3 cellular contexts compared by ENCODE assay signal in the genomic region with DNA sequence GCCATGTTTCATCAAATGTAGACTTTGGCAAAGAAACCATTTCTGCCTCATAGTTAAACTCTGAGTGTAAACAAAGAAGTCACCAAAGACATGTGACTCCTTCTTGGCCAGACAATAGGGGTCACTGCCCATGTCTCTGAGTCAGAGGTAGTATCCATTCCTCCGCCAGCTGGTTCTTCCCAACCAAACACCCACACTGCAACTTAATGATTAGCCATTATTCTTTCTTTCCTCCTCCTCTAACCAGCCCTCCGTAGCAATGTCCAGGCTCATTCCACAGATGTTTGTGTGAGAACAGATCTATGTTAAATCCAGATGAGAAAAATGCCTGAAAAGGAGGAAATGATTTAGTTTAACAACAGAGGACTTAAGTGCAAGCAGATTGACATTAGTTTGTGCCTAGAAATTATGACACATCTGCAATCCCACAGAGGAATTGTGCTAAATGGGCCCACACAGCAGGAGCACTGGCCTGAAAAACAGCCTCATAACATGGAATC.
TF ChIP-seq lines count a peak whose summit lies in the region.

No MANE protein-coding gene starts in this region.

TF ChIP-seq in A549, 52 proteins besides CTCF, POLR2A, EP300 and RAD21 (continues in another document):
- TF ChIP-seq, protein P1, sequence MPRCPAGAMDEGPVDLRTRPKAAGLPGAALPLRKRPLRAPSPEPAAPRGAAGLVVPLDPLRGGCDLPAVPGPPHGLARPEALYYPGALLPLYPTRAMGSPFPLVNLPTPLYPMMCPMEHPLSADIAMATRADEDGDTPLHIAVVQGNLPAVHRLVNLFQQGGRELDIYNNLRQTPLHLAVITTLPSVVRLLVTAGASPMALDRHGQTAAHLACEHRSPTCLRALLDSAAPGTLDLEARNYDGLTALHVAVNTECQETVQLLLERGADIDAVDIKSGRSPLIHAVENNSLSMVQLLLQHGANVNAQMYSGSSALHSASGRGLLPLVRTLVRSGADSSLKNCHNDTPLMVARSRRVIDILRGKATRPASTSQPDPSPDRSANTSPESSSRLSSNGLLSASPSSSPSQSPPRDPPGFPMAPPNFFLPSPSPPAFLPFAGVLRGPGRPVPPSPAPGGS (IDR thresholded peaks at IDR 0.05): peak; percentile 72; the same call in 1 of the 3 replicates
- TF ChIP-seq NFE2L2 (conservative IDR thresholded peaks at IDR 0.05; ENCODE audit: low read length) (no peak), CBX2 (IDR thresholded peaks at IDR 0.05; ENCODE audit: borderline replicate concordance, low read depth) (no peak), SMC3 (IDR thresholded peaks at IDR 0.05) (peak; percentile 56; the same call in 2 of the 3 replicates), GATA3 (IDR thresholded peaks at IDR 0.05; ENCODE audit: borderline replicate concordance) (peak; percentile 73), EHF (CRISPR knock-in tag; IDR thresholded peaks at IDR 0.05) (no peak), MAZ (IDR thresholded peaks at IDR 0.05; ENCODE audit: borderline replicate concordance, low read depth, low read length) (no peak), MYC (IDR thresholded peaks at IDR 0.05; ENCODE audit: borderline replicate concordance, low read length) (no peak; the same call in 1 of the 2 replicates), SREBF2 (IDR thresholded peaks at IDR 0.05) (no peak), RNF2 (IDR thresholded peaks at IDR 0.05; ENCODE audit: borderline replicate concordance, low read depth) (no peak), HDAC2 (IDR thresholded peaks at IDR 0.05) (no peak), FOSL2 (IDR thresholded peaks at IDR 0.05) (peak; percentile 72), FOSL2 (CRISPR knock-in tag; IDR thresholded peaks at IDR 0.05) (peak; percentile 91), TP53 (CRISPR knock-in tag; IDR thresholded peaks at IDR 0.05) (no peak), MAFK (IDR thresholded peaks at IDR 0.05; ENCODE audit: partially characterized antibody) (no peak), RCOR1 (IDR thresholded peaks at IDR 0.05; ENCODE audit: low read depth, low read length) (no peak), JUN (IDR thresholded peaks at IDR 0.05) (peak; percentile 83 to 88), ZNF302 (CRISPR knock-in tag; IDR thresholded peaks at IDR 0.05) (no peak), NR3C1 (IDR thresholded peaks at IDR 0.05) (no peak), TFCP2L1 (CRISPR knock-in tag; IDR thresholded peaks at IDR 0.05) (no peak), HOXB5 (CRISPR knock-in tag; IDR thresholded peaks at IDR 0.05) (no peak), BHLHE40 (IDR thresholded peaks at IDR 0.05; ENCODE audit: low read depth, low read length) (no peak), JUNB (IDR thresholded peaks at IDR 0.05) (peak; percentile 94), ZFP36 (IDR thresholded peaks at IDR 0.05; ENCODE audit: borderline replicate concordance, partially characterized antibody) (no peak)
- TF ChIP-seq, protein P2, sequence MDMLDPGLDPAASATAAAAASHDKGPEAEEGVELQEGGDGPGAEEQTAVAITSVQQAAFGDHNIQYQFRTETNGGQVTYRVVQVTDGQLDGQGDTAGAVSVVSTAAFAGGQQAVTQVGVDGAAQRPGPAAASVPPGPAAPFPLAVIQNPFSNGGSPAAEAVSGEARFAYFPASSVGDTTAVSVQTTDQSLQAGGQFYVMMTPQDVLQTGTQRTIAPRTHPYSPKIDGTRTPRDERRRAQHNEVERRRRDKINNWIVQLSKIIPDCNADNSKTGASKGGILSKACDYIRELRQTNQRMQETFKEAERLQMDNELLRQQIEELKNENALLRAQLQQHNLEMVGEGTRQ (IDR thresholded peaks at IDR 0.05): peak; percentile 45; the same call in 1 of the 2 replicates
- TF ChIP-seq, protein P3, sequence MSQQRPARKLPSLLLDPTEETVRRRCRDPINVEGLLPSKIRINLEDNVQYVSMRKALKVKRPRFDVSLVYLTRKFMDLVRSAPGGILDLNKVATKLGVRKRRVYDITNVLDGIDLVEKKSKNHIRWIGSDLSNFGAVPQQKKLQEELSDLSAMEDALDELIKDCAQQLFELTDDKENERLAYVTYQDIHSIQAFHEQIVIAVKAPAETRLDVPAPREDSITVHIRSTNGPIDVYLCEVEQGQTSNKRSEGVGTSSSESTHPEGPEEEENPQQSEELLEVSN (IDR thresholded peaks at IDR 0.05; ENCODE audit: borderline replicate concordance, low read depth): no peak
- TF ChIP-seq, protein P4, sequence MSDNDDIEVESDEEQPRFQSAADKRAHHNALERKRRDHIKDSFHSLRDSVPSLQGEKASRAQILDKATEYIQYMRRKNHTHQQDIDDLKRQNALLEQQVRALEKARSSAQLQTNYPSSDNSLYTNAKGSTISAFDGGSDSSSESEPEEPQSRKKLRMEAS (IDR thresholded peaks at IDR 0.05): peak; percentile 80

TF ChIP-seq in Ishikawa, 13 proteins besides CTCF, POLR2A, EP300 and RAD21 (continued from another document):
- TF ChIP-seq, protein P5, sequence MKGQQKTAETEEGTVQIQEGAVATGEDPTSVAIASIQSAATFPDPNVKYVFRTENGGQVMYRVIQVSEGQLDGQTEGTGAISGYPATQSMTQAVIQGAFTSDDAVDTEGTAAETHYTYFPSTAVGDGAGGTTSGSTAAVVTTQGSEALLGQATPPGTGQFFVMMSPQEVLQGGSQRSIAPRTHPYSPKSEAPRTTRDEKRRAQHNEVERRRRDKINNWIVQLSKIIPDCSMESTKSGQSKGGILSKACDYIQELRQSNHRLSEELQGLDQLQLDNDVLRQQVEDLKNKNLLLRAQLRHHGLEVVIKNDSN (IDR thresholded peaks at IDR 0.05): peak; percentile 71
- peak; percentile 68 for TF ChIP-seq NFIC (IDR thresholded peaks at IDR 0.05)
- peak; percentile 90 for TF ChIP-seq TCF12 (IDR thresholded peaks at IDR 0.05; ENCODE audit: low read depth)
- TF ChIP-seq CREB1 (IDR thresholded peaks at IDR 0.05; ENCODE audit: low read depth): no peak
- peak; percentile 76 for TF ChIP-seq TEAD4 (IDR thresholded peaks at IDR 0.05)
- TF ChIP-seq YY1 (IDR thresholded peaks at IDR 0.05; ENCODE audit: low read depth): no peak
- TF ChIP-seq, protein P6, sequence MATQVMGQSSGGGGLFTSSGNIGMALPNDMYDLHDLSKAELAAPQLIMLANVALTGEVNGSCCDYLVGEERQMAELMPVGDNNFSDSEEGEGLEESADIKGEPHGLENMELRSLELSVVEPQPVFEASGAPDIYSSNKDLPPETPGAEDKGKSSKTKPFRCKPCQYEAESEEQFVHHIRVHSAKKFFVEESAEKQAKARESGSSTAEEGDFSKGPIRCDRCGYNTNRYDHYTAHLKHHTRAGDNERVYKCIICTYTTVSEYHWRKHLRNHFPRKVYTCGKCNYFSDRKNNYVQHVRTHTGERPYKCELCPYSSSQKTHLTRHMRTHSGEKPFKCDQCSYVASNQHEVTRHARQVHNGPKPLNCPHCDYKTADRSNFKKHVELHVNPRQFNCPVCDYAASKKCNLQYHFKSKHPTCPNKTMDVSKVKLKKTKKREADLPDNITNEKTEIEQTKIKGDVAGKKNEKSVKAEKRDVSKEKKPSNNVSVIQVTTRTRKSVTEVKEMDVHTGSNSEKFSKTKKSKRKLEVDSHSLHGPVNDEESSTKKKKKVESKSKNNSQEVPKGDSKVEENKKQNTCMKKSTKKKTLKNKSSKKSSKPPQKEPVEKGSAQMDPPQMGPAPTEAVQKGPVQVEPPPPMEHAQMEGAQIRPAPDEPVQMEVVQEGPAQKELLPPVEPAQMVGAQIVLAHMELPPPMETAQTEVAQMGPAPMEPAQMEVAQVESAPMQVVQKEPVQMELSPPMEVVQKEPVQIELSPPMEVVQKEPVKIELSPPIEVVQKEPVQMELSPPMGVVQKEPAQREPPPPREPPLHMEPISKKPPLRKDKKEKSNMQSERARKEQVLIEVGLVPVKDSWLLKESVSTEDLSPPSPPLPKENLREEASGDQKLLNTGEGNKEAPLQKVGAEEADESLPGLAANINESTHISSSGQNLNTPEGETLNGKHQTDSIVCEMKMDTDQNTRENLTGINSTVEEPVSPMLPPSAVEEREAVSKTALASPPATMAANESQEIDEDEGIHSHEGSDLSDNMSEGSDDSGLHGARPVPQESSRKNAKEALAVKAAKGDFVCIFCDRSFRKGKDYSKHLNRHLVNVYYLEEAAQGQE (IDR thresholded peaks at IDR 0.05; ENCODE audit: low read depth): no peak
- 0 out of 2 replicates have a peak, but pooled peaks have one; percentile 10 for TF ChIP-seq CEBPB (IDR thresholded peaks at IDR 0.05)

TF ChIP-seq in H1, 55 proteins besides CTCF, POLR2A, EP300 and RAD21 (continued from another document):
- TF ChIP-seq, protein P7, sequence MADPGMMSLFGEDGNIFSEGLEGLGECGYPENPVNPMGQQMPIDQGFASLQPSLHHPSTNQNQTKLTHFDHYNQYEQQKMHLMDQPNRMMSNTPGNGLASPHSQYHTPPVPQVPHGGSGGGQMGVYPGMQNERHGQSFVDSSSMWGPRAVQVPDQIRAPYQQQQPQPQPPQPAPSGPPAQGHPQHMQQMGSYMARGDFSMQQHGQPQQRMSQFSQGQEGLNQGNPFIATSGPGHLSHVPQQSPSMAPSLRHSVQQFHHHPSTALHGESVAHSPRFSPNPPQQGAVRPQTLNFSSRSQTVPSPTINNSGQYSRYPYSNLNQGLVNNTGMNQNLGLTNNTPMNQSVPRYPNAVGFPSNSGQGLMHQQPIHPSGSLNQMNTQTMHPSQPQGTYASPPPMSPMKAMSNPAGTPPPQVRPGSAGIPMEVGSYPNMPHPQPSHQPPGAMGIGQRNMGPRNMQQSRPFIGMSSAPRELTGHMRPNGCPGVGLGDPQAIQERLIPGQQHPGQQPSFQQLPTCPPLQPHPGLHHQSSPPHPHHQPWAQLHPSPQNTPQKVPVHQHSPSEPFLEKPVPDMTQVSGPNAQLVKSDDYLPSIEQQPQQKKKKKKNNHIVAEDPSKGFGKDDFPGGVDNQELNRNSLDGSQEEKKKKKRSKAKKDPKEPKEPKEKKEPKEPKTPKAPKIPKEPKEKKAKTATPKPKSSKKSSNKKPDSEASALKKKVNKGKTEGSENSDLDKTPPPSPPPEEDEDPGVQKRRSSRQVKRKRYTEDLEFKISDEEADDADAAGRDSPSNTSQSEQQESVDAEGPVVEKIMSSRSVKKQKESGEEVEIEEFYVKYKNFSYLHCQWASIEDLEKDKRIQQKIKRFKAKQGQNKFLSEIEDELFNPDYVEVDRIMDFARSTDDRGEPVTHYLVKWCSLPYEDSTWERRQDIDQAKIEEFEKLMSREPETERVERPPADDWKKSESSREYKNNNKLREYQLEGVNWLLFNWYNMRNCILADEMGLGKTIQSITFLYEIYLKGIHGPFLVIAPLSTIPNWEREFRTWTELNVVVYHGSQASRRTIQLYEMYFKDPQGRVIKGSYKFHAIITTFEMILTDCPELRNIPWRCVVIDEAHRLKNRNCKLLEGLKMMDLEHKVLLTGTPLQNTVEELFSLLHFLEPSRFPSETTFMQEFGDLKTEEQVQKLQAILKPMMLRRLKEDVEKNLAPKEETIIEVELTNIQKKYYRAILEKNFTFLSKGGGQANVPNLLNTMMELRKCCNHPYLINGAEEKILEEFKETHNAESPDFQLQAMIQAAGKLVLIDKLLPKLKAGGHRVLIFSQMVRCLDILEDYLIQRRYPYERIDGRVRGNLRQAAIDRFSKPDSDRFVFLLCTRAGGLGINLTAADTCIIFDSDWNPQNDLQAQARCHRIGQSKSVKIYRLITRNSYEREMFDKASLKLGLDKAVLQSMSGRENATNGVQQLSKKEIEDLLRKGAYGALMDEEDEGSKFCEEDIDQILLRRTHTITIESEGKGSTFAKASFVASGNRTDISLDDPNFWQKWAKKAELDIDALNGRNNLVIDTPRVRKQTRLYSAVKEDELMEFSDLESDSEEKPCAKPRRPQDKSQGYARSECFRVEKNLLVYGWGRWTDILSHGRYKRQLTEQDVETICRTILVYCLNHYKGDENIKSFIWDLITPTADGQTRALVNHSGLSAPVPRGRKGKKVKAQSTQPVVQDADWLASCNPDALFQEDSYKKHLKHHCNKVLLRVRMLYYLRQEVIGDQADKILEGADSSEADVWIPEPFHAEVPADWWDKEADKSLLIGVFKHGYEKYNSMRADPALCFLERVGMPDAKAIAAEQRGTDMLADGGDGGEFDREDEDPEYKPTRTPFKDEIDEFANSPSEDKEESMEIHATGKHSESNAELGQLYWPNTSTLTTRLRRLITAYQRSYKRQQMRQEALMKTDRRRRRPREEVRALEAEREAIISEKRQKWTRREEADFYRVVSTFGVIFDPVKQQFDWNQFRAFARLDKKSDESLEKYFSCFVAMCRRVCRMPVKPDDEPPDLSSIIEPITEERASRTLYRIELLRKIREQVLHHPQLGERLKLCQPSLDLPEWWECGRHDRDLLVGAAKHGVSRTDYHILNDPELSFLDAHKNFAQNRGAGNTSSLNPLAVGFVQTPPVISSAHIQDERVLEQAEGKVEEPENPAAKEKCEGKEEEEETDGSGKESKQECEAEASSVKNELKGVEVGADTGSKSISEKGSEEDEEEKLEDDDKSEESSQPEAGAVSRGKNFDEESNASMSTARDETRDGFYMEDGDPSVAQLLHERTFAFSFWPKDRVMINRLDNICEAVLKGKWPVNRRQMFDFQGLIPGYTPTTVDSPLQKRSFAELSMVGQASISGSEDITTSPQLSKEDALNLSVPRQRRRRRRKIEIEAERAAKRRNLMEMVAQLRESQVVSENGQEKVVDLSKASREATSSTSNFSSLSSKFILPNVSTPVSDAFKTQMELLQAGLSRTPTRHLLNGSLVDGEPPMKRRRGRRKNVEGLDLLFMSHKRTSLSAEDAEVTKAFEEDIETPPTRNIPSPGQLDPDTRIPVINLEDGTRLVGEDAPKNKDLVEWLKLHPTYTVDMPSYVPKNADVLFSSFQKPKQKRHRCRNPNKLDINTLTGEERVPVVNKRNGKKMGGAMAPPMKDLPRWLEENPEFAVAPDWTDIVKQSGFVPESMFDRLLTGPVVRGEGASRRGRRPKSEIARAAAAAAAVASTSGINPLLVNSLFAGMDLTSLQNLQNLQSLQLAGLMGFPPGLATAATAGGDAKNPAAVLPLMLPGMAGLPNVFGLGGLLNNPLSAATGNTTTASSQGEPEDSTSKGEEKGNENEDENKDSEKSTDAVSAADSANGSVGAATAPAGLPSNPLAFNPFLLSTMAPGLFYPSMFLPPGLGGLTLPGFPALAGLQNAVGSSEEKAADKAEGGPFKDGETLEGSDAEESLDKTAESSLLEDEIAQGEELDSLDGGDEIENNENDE (IDR thresholded peaks at IDR 0.05; ENCODE audit: insufficient replicate concordance, low read length): no peak
- no peak for TF ChIP-seq SP1 (IDR thresholded peaks at IDR 0.05; ENCODE audit: low read depth, low read length)
- TF ChIP-seq, protein P2 (IDR thresholded peaks at IDR 0.05; ENCODE audit: low read length): no peak
- TF ChIP-seq CHD1 (IDR thresholded peaks at IDR 0.05; ENCODE audit: low read depth, low read length): no peak
- no peak for TF ChIP-seq CHD2 (IDR thresholded peaks at IDR 0.05; ENCODE audit: low read length)
